In the genomic region with DNA sequence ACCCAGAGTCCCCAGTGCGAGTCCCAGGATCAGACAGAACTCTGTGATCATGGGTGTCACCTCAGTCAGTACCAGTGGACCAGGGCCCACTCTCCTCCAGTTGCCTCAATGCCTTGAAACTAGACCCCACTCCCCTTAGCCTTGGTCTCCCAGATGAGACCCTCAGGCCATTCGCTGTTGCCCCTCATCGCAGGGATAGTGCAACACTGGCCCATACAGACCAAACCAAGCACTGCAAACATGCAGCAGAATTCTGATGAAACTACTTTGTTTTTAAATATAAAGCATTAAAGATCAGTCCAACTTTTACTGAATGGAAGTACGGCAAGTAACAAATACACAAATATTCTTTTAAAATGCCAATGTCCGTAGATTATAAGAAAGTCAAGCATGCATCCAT, we compare ENCODE assay signal across 16 cellular contexts.
DNase-seq lines count a peak whose midpoint lies in the region; ATAC-seq and TF ChIP-seq lines count a peak whose summit lies in the region.
"Had no signal": no experiment of that assay in that cellular context is flagged by ENCODE, and none has a peak within 500 bp of the region (broad histone marks: within the 10 kb centered on the region; RNA-seq: fewer than 3 reads in every experiment).

No MANE protein-coding gene starts in this region.

- TF ChIP-seq POLR2A in tibial nerve (IDR thresholded peaks at IDR 0.05) = no peak

- TF ChIP-seq EP300 in tibial nerve (IDR thresholded peaks at IDR 0.05) = no peak

- H4K20me1 ChIP-seq in Loucy (ENCODE audit: insufficient read depth, low read length, poor library complexity, severe bottlenecking) = no peaks in the 10 kb centered on the region

- H3K4me3 ChIP-seq in Loucy (ENCODE audit: low read length, poor library complexity, severe bottlenecking) (no peak overlapping the region), choroid plexus epithelial cell (ENCODE audit: low read depth, low read length) (no peak overlapping the region), tibial nerve (no peak overlapping the region)

- no peak overlapping the region for H2AFZ ChIP-seq in Loucy (ENCODE audit: low read length)

- H3K9ac ChIP-seq in Loucy (ENCODE audit: low read depth, low read length, poor library complexity, severe bottlenecking) = no peak overlapping the region

- H3K79me2 ChIP-seq in Loucy (ENCODE audit: insufficient read depth, low read length) = no peaks in the 10 kb centered on the region

- H3K27me3 ChIP-seq in Loucy (ENCODE audit: insufficient read depth, low read length, poor library complexity, severe bottlenecking) (no peaks in the 10 kb centered on the region), tibial nerve (no peaks in the 10 kb centered on the region)

- H3K4me1 ChIP-seq in Loucy (ENCODE audit: insufficient read depth, low read length, poor library complexity, severe bottlenecking) (no peaks in the 10 kb centered on the region), tibial nerve (peaks cover 0 to 2% (median 0%) of the 10 kb centered on the region in 4 donors)

- no peaks in the 10 kb centered on the region for H3F3A ChIP-seq in Loucy (ENCODE audit: low read depth)

- peak; percentile 47 for DNase-seq in D341Med (ENCODE audit: low spot score)
- no peak for DNase-seq in choroid plexus epithelial cell (ENCODE audit: low read depth)
- DNase-seq in stimulated activated CD8-positive, alpha-beta memory T cell treated with anti-CD3 and anti-CD28 coated beads, Interleukin-4, amount 100 ng/mL, for 48 hours = peak; percentile 42
- DNase-seq in Kasumi-1 (lab: John Stamatoyannopoulos, UW) = no peak
- DNase-seq in tibial nerve (ENCODE audit: low spot score in 2 of 2) = no peak
- DNase-seq in stimulated activated naive CD4-positive, alpha-beta T cell treated with Interleukin-2 at 50 U/mL for 16 hours (lab: John Stamatoyannopoulos, UW) = no peak
- DNase-seq: C1 segment of cervical spinal cord, COR-L47, KBM-7, NCI-H1105, NCI-H1694 treated with DMSO at 0.1 percent for 48 hours, NCI-H748 treated with DMSO at 0.1 percent for 48 hours, SHP77 had no signal

- H3K9me2 ChIP-seq in Loucy (replicated peaks; ENCODE audit: low read depth, low read length) = no peaks in the 10 kb centered on the region

- no peak overlapping the region for H3K27ac ChIP-seq in tibial nerve

- H3K36me3 ChIP-seq in Loucy (ENCODE audit: insufficient read depth, low read length) (no peaks in the 10 kb centered on the region), tibial nerve (no peaks in the 10 kb centered on the region)

- no peak for ATAC-seq in SK-N-SH treated with all-trans-retinoic acid at 6 μM for 48 hours
- ATAC-seq: Panc1 had no signal

- WGBS in tibial nerve, 2 donors = 72 to 90% methylated on average over 5 of the region's 5 CpGs

- H3K9me3 ChIP-seq in Loucy (ENCODE audit: insufficient read depth, low read depth, low read length) (no peaks in the 10 kb centered on the region), tibial nerve (no peaks in the 10 kb centered on the region)

- peak; percentile 90 for TF ChIP-seq CTCF in Loucy (conservative IDR thresholded peaks at IDR 0.05; ENCODE audit: low read length)
- TF ChIP-seq CTCF in choroid plexus epithelial cell (conservative IDR thresholded peaks at IDR 0.05; ENCODE audit: low read depth, low read length) = peak; percentile 28
- TF ChIP-seq CTCF in tibial nerve (IDR thresholded peaks at IDR 0.05) = no peak

- no peak overlapping the region for H3K4me2 ChIP-seq in Loucy (ENCODE audit: low read depth, low read length, poor library complexity, severe bottlenecking)

TF ChIP-seq in SK-N-SH treated with all-trans-retinoic acid at 6 μM for 48 hours, 23 proteins besides CTCF, POLR2A, EP300 and RAD21:
- TF ChIP-seq ZNF70 (CRISPR knock-in tag; IDR thresholded peaks at IDR 0.05) = no peak
TF ChIP-seq in SK-N-SH treated with all-trans-retinoic acid at 6 μM for 48 hours: peak in this region for 0.

Comparison
In these comparisons a context has a peak if more than half of its experiments do, and no peak if none do; other contexts are left out.
1. DNase-seq: peak in D341Med (single experiment) and stimulated activated CD8-positive, alpha-beta memory T cell treated with anti-CD3 and anti-CD28 coated beads, Interleukin-4, amount 100 ng/mL, for 48 hours (single experiment); none in choroid plexus epithelial cell (single experiment), Kasumi-1 (0 of 2), tibial nerve (0 of 2) and stimulated activated naive CD4-positive, alpha-beta T cell treated with Interleukin-2 at 50 U/mL for 16 hours (single experiment).
2. CTCF ChIP-seq: peak in Loucy (single experiment) and choroid plexus epithelial cell (single experiment); none in tibial nerve (0 of 5).